ENCODE assay signal across 1 cellular context in the genomic region with DNA sequence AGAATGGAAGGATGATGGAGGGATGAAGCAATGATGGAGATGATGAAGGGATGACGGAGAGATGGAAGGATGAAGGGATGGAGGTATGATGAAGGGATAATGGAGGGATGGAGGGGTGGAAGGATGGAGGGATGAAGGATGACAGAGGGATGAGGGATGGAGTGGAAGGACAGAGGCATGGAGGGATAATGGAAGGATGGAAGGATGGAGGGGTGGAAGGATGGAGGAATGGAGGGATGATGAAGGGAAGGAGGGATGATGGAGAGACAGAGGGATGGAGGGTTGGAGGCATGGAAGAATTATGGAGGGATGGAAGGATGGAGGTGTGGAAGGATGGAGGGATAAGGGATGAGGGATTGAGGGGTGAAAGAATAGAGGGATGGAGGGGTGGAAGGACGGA.
TF ChIP-seq lines count a peak whose summit lies in the region.

No MANE protein-coding gene starts in this region.

TF ChIP-seq in HEK293, 187 proteins besides CTCF, POLR2A, EP300 and RAD21 (continued from another document):
- TF ChIP-seq, protein P1, sequence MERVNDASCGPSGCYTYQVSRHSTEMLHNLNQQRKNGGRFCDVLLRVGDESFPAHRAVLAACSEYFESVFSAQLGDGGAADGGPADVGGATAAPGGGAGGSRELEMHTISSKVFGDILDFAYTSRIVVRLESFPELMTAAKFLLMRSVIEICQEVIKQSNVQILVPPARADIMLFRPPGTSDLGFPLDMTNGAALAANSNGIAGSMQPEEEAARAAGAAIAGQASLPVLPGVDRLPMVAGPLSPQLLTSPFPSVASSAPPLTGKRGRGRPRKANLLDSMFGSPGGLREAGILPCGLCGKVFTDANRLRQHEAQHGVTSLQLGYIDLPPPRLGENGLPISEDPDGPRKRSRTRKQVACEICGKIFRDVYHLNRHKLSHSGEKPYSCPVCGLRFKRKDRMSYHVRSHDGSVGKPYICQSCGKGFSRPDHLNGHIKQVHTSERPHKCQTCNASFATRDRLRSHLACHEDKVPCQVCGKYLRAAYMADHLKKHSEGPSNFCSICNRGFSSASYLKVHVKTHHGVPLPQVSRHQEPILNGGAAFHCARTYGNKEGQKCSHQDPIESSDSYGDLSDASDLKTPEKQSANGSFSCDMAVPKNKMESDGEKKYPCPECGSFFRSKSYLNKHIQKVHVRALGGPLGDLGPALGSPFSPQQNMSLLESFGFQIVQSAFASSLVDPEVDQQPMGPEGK (tag by site-specific recombination; IDR thresholded peaks at IDR 0.05): no peak
- TF ChIP-seq ZNF555 (tag by site-specific recombination; conservative IDR thresholded peaks at IDR 0.05) (no peak), ZNF571 (tag by site-specific recombination; IDR thresholded peaks at IDR 0.05) (peak; percentile 72; the same call in 1 of the 2 replicates), ZBTB1 (tag by site-specific recombination; IDR thresholded peaks at IDR 0.05) (no peak), ZBTB21 (tag by site-specific recombination; IDR thresholded peaks at IDR 0.05) (no peak), ZNF248 (tag by site-specific recombination; IDR thresholded peaks at IDR 0.05) (no peak), GFI1B (tag by site-specific recombination; IDR thresholded peaks at IDR 0.05) (no peak), YY2 (tag by site-specific recombination; IDR thresholded peaks at IDR 0.05) (peak; percentile 73), GLI2 (tag by site-specific recombination; IDR thresholded peaks at IDR 0.05; ENCODE audit: borderline replicate concordance, low read depth) (no peak), ZNF624 (tag by site-specific recombination; IDR thresholded peaks at IDR 0.05) (no peak), ZNF19 (tag by site-specific recombination; IDR thresholded peaks at IDR 0.05; ENCODE audit: low read depth) (no peak), ZNF354C (tag by site-specific recombination; IDR thresholded peaks at IDR 0.05; ENCODE audit: borderline replicate concordance, low read depth) (no peak), ZNF239 (tag by site-specific recombination; IDR thresholded peaks at IDR 0.05) (no peak), KLF8 (tag by site-specific recombination; IDR thresholded peaks at IDR 0.05) (no peak), ZNF138 (tag by site-specific recombination; IDR thresholded peaks at IDR 0.05; ENCODE audit: borderline replicate concordance) (no peak), ZNF629 (tag by site-specific recombination; IDR thresholded peaks at IDR 0.05) (no peak)
- TF ChIP-seq, protein P2, sequence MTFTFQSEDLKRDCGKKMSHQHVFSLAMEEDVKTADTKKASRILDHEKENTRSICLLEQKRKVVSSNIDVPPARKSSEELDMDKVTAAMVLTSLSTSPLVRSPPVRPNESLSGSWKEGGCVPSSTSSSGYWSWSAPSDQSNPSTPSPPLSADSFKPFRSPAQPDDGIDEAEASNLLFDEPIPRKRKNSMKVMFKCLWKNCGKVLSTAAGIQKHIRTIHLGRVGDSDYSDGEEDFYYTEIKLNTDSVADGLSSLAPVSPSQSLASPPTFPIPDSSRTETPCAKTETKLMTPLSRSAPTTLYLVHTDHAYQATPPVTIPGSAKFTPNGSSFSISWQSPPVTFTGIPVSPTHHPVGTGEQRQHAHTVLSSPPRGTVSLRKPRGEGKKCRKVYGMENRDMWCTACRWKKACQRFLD (tag by site-specific recombination; IDR thresholded peaks at IDR 0.05): no peak
- TF ChIP-seq, protein P3, sequence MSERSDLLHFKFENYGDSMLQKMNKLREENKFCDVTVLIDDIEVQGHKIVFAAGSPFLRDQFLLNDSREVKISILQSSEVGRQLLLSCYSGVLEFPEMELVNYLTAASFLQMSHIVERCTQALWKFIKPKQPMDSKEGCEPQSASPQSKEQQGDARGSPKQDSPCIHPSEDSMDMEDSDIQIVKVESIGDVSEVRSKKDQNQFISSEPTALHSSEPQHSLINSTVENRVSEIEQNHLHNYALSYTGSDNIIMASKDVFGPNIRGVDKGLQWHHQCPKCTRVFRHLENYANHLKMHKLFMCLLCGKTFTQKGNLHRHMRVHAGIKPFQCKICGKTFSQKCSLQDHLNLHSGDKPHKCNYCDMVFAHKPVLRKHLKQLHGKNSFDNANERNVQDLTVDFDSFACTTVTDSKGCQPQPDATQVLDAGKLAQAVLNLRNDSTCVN (tag by site-specific recombination; optimal IDR thresholded peaks at IDR 0.05): no peak
- TF ChIP-seq, protein P4, sequence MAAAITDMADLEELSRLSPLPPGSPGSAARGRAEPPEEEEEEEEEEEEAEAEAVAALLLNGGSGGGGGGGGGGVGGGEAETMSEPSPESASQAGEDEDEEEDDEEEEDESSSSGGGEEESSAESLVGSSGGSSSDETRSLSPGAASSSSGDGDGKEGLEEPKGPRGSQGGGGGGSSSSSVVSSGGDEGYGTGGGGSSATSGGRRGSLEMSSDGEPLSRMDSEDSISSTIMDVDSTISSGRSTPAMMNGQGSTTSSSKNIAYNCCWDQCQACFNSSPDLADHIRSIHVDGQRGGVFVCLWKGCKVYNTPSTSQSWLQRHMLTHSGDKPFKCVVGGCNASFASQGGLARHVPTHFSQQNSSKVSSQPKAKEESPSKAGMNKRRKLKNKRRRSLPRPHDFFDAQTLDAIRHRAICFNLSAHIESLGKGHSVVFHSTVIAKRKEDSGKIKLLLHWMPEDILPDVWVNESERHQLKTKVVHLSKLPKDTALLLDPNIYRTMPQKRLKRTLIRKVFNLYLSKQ (tag by site-specific recombination; IDR thresholded peaks at IDR 0.05; ENCODE audit: borderline replicate concordance): no peak
- TF ChIP-seq, protein P5, sequence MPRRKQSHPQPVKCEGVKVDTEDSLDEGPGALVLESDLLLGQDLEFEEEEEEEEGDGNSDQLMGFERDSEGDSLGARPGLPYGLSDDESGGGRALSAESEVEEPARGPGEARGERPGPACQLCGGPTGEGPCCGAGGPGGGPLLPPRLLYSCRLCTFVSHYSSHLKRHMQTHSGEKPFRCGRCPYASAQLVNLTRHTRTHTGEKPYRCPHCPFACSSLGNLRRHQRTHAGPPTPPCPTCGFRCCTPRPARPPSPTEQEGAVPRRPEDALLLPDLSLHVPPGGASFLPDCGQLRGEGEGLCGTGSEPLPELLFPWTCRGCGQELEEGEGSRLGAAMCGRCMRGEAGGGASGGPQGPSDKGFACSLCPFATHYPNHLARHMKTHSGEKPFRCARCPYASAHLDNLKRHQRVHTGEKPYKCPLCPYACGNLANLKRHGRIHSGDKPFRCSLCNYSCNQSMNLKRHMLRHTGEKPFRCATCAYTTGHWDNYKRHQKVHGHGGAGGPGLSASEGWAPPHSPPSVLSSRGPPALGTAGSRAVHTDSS (tag by site-specific recombination; IDR thresholded peaks at IDR 0.05): no peak
- TF ChIP-seq, protein P6, sequence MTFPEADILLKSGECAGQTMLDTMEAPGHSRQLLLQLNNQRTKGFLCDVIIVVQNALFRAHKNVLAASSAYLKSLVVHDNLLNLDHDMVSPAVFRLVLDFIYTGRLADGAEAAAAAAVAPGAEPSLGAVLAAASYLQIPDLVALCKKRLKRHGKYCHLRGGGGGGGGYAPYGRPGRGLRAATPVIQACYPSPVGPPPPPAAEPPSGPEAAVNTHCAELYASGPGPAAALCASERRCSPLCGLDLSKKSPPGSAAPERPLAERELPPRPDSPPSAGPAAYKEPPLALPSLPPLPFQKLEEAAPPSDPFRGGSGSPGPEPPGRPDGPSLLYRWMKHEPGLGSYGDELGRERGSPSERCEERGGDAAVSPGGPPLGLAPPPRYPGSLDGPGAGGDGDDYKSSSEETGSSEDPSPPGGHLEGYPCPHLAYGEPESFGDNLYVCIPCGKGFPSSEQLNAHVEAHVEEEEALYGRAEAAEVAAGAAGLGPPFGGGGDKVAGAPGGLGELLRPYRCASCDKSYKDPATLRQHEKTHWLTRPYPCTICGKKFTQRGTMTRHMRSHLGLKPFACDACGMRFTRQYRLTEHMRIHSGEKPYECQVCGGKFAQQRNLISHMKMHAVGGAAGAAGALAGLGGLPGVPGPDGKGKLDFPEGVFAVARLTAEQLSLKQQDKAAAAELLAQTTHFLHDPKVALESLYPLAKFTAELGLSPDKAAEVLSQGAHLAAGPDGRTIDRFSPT (tag by site-specific recombination; IDR thresholded peaks at IDR 0.05): no peak
- TF ChIP-seq, protein P7, sequence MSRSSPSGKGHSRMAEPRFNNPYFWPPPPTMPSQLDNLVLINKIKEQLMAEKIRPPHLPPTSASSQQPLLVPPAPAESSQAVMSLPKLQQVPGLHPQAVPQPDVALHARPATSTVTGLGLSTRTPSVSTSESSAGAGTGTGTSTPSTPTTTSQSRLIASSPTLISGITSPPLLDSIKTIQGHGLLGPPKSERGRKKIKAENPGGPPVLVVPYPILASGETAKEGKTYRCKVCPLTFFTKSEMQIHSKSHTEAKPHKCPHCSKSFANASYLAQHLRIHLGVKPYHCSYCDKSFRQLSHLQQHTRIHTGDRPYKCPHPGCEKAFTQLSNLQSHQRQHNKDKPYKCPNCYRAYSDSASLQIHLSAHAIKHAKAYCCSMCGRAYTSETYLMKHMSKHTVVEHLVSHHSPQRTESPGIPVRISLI (tag by site-specific recombination; IDR thresholded peaks at IDR 0.05): no peak
TF ChIP-seq in HEK293: peak in this region for 16.
